1 cellular context compared by ENCODE assay signal in the genomic region with DNA sequence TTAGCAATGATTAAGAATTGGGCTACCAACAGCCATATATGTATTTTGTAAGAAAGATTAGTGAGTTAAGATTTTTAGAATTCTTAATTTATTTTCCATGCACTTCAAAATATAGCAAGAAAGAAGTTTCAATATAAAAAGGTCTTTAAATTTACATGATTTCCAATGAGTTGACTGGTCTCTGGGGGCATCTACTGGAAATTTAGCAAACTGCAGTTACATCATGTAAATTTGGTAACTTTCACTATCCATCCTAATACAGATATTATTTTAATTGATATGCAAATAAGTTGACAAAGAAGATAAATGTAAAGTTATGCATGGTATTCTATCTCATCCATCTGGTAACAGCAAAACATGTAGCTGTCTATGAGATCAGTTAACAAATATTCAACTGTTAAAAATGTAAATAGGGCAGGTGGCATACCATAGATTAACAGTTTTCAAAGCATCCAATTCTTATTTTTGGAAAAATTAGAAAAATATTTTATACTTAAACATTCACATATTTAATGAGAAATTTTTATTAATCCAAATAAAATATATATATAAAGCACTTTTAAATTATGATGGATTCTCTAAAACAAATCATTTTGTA.
TF ChIP-seq lines count a peak whose summit lies in the region.

No MANE protein-coding gene starts in this region.

TF ChIP-seq in HepG2, 621 proteins besides CTCF, POLR2A, EP300 and RAD21 (continued from another document):
- TF ChIP-seq SNAPC4 (CRISPR knock-in tag; IDR thresholded peaks at IDR 0.05), result no peak
- TF ChIP-seq MYNN (CRISPR knock-in tag; IDR thresholded peaks at IDR 0.05; ENCODE audit: low read depth), result no peak
- TF ChIP-seq RORA (CRISPR knock-in tag; IDR thresholded peaks at IDR 0.05), result no peak
- TF ChIP-seq ZNF33B (CRISPR knock-in tag; IDR thresholded peaks at IDR 0.05), result no peak
- TF ChIP-seq SMC3 (IDR thresholded peaks at IDR 0.05; ENCODE audit: low read length), result peak; percentile 51; the same call in 1 of the 2 replicates
- TF ChIP-seq, protein P1, sequence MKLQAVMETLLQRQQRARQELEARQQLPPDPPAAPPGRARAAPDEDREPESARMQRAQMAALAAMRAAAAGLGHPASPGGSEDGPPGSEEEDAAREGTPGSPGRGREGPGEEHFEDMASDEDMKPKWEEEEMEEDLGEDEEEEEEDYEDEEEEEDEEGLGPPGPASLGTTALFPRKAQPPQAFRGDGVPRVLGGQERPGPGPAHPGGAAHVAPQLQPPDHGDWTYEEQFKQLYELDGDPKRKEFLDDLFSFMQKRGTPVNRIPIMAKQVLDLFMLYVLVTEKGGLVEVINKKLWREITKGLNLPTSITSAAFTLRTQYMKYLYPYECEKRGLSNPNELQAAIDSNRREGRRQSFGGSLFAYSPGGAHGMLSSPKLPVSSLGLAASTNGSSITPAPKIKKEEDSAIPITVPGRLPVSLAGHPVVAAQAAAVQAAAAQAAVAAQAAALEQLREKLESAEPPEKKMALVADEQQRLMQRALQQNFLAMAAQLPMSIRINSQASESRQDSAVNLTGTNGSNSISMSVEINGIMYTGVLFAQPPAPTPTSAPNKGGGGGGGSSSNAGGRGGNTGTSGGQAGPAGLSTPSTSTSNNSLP (IDR thresholded peaks at IDR 0.05; ENCODE audit: low read depth, low read length), result peak; percentile 48; the same call in 1 of the 2 replicates
- TF ChIP-seq ISX (CRISPR knock-in tag; conservative IDR thresholded peaks at IDR 0.05), result no peak
- no peak for TF ChIP-seq ZNF549 (CRISPR knock-in tag; IDR thresholded peaks at IDR 0.05)
